In genomic region chrX:154714925-154715324, GRCh38 we compare ENCODE assay signal across 9 cellular contexts. TPM values are rescaled to one million over a fixed set of nuclear protein-coding genes. Genes with fewer than 3 reads are reported as not detected.
A peak's percentile ranks its signal among the peaks of the same experiment; 100 is the strongest.
DNase-seq lines count a peak whose midpoint lies in the region; ATAC-seq and TF ChIP-seq lines count a peak whose summit lies in the region.
"Had no signal": no experiment of that assay in that cellular context is flagged by ENCODE, and none has a peak within 500 bp of the region (broad histone marks: within the 10 kb centered on the region; RNA-seq: fewer than 3 reads in every experiment).

No MANE protein-coding gene starts in this region.

- BruUV-seq in OCI-LY7 (replicated peaks; lab: Mats Ljungman, UMichigan), result no TSS peak

- intact Hi-C loops in activated CD4-positive, alpha-beta T cell treated with anti-CD3 and anti-CD28 coated beads for 36 hours (cut with DNase I, micrococcal nuclease), result loop anchor here in 1 of 2 experiments (1.0 to 5.0 kb wide), 2 partner anchors 35 to 127 kb away; no protein-coding TSS in a partner anchor
- intact Hi-C loops in OCI-LY7 (cut with micrococcal nuclease; ENCODE audit: unreplicated experiment), result no loop called here

- H3K27me3 Mint-ChIP-seq in activated CD4-positive, alpha-beta T cell treated with anti-CD3 and anti-CD28 coated beads for 36 hours, result no peaks in the 10 kb centered on the region
- H3K27me3 Mint-ChIP-seq: dendritic cell treated with granulocyte-macrophage colony-stimulating factor and Interleukin-4, amounts not matched to agents 40 ng/mL and 50 ng/mL, for 4 days had no signal

- H4K20me1 ChIP-seq in OCI-LY7 (ENCODE audit: insufficient read depth, low read length), result no peaks in the 10 kb centered on the region

- peaks cover 21% of the 10 kb centered on the region for H3K4me1 ChIP-seq in OCI-LY7 (ENCODE audit: insufficient read depth, low read length, poor library complexity, severe bottlenecking)

- CTCF ChIA-PET in activated CD4-positive, alpha-beta T cell treated with anti-CD3 and anti-CD28 coated beads for 36 hours (lab: Charles Lee), result no interaction called here
- CTCF ChIA-PET in OCI-LY7 (lab: Charles Lee; ENCODE audit: unreplicated experiment), result no interaction called here

- peaks cover 49% of the 10 kb centered on the region for H3K4me1 Mint-ChIP-seq in activated CD4-positive, alpha-beta T cell treated with anti-CD3 and anti-CD28 coated beads for 36 hours

- no peak overlapping the region for H2AFZ ChIP-seq in OCI-LY7 (ENCODE audit: low read length)

- H3K4me2 ChIP-seq in OCI-LY7 (ENCODE audit: low read length), result no peak overlapping the region

- H3K9me3 Mint-ChIP-seq in activated CD4-positive, alpha-beta T cell treated with anti-CD3 and anti-CD28 coated beads for 36 hours (ENCODE audit: low read depth), result no peaks in the 10 kb centered on the region
- H3K9me3 Mint-ChIP-seq: dendritic cell treated with granulocyte-macrophage colony-stimulating factor and Interleukin-4, amounts not matched to agents 40 ng/mL and 50 ng/mL, for 4 days had no signal

- POLR2A ChIA-PET in activated CD4-positive, alpha-beta T cell treated with anti-CD3 and anti-CD28 coated beads for 36 hours (lab: Charles Lee), result no interaction called here
- POLR2A ChIA-PET in OCI-LY7 (lab: Charles Lee), result no interaction called here

- no peak overlapping the region for H3K4me3 ChIP-seq in OCI-LY7 (ENCODE audit: low read depth, low read length, poor library complexity, severe bottlenecking)

- H3K27ac ChIP-seq in OCI-LY7 (ENCODE audit: low read depth, low read length, poor library complexity, severe bottlenecking), result no peak overlapping the region

- no peak for ATAC-seq in activated CD4-positive, alpha-beta T cell treated with anti-CD3 and anti-CD28 coated beads for 36 hours
- ATAC-seq in HG02852 (IDR thresholded peaks at IDR 0.05; ENCODE audit: unreplicated experiment), result peak; percentile 49
- no peak for ATAC-seq in stimulated activated naive CD8-positive, alpha-beta T cell treated with anti-CD3 and anti-CD28 coated beads, Interleukin-15, Interleukin-2, amounts not matched to agents 100 U/mL and 50 U/mL, for 24 hours
- no peak for ATAC-seq in GM18868 (IDR thresholded peaks at IDR 0.05; ENCODE audit: unreplicated experiment)

- no peaks in the 10 kb centered on the region for H3K9me3 ChIP-seq in OCI-LY7 (ENCODE audit: low read length)

- H3K27ac Mint-ChIP-seq in activated CD4-positive, alpha-beta T cell treated with anti-CD3 and anti-CD28 coated beads for 36 hours, result no peak overlapping the region
- H3K27ac Mint-ChIP-seq: dendritic cell treated with granulocyte-macrophage colony-stimulating factor and Interleukin-4, amounts not matched to agents 40 ng/mL and 50 ng/mL, for 4 days had no signal

- H3K36me3 Mint-ChIP-seq in activated CD4-positive, alpha-beta T cell treated with anti-CD3 and anti-CD28 coated beads for 36 hours (ENCODE audit: low read depth), result peaks cover 5% of the 10 kb centered on the region

- H3K9me2 ChIP-seq in OCI-LY7 (ENCODE audit: insufficient read depth, low read length), result no peaks in the 10 kb centered on the region

- no peaks in the 10 kb centered on the region for H3K79me2 ChIP-seq in OCI-LY7 (ENCODE audit: insufficient read depth, low read depth, low read length)

- no peak overlapping the region for H3K4me3 Mint-ChIP-seq in activated CD4-positive, alpha-beta T cell treated with anti-CD3 and anti-CD28 coated beads for 36 hours
- H3K4me3 Mint-ChIP-seq: dendritic cell treated with granulocyte-macrophage colony-stimulating factor and Interleukin-4, amounts not matched to agents 40 ng/mL and 50 ng/mL, for 4 days had no signal

- DNase-seq in activated CD4-positive, alpha-beta T cell treated with anti-CD3 and anti-CD28 coated beads for 36 hours, result peak; percentile 52
- no peak for DNase-seq in activated CD4-positive, alpha-beta T cell treated with anti-CD3 and anti-CD28 coated beads for 1 hour
- DNase-seq in OCI-LY7 (ENCODE audit: low spot score) (peak; percentile 47), astrocyte of the hippocampus (ENCODE audit: low read depth, low spot score) (peak; percentile 69), inferior parietal cortex (ENCODE audit: extremely low spot score) (peak; percentile 77)
- DNase-seq in stimulated activated naive CD8-positive, alpha-beta T cell treated with anti-CD3 and anti-CD28 coated beads, Interleukin-15, Interleukin-2, amounts not matched to agents 100 U/mL and 50 U/mL, for 24 hours, result peak; percentile 35

- no peaks in the 10 kb centered on the region for H3K36me3 ChIP-seq in OCI-LY7 (ENCODE audit: insufficient read depth, low read length)

- TF ChIP-seq CTCF in OCI-LY7 (conservative IDR thresholded peaks at IDR 0.05; ENCODE audit: low read length), result peak; percentile 82

RNA-seq across cellular contexts. Expression of gene GAB3, which starts 36.0 kb away (rescaled TPM):
- 1 to 10 TPM; 2.1 to 2.9 TPM for total RNA-seq in activated CD4-positive, alpha-beta T cell treated with anti-CD3 and anti-CD28 coated beads for 36 hours
- 0.09 TPM in 1 of 2 replicates, not detected in the other for total RNA-seq in OCI-LY7 (2014; rRNA removed; shearing (Covaris generic))
- 0.38 and 0.53 TPM in 2 replicates for total RNA-seq in OCI-LY7 (2022)

RNA-seq across cellular contexts. Expression of gene DKC1, which starts 47.7 kb away (rescaled TPM):
- total RNA-seq in activated CD4-positive, alpha-beta T cell treated with anti-CD3 and anti-CD28 coated beads for 36 hours, result 100 to 1,000 TPM; 126 to 130 TPM
- 67.7 and 93.3 TPM in 2 replicates for total RNA-seq in OCI-LY7 (2014; rRNA removed; shearing (Covaris generic))
- 134 and 138 TPM in 2 replicates for total RNA-seq in OCI-LY7 (2022)
